8 cellular contexts compared by ENCODE assay signal in genomic region chr10:112953075-112953501, GRCh38. TPM values are rescaled to one million over a fixed set of nuclear protein-coding genes. Genes with fewer than 3 reads are reported as not detected.
DNase-seq lines count a peak whose midpoint lies in the region; ATAC-seq and TF ChIP-seq lines count a peak whose summit lies in the region.

No MANE protein-coding gene starts in this region.

- intact Hi-C loops in Right ventricle myocardium inferior (cut with DNase I): loop anchor here (2.0 to 5.0 kb wide), 3 partner anchors 109 to 429 kb away; no protein-coding TSS in a partner anchor

- no peaks in the 10 kb centered on the region for H3K27me3 ChIP-seq in cardiac muscle cell
- H3K27me3 ChIP-seq in muscle layer of colon (ENCODE audit: control insufficient read depth in 1 of 2, insufficient read depth in 2 of 2, low read length in 2 of 2): no peaks in the 10 kb centered on the region

- H3K9me3 Mint-ChIP-seq in endothelial cell (ENCODE audit: unreplicated experiment): no peaks in the 10 kb centered on the region

- peak overlapping the region; percentile 94 for H3K4me3 Mint-ChIP-seq in endothelial cell (ENCODE audit: unreplicated experiment)

- peaks cover 3% of the 10 kb centered on the region for H3K36me3 Mint-ChIP-seq in endothelial cell (ENCODE audit: low read depth, unreplicated experiment)

- H3K36me3 ChIP-seq in cardiac muscle cell (no peaks in the 10 kb centered on the region), muscle layer of colon (ENCODE audit: insufficient read depth, low read length) (no peaks in the 10 kb centered on the region)

- H3K4me1 Mint-ChIP-seq in endothelial cell (ENCODE audit: unreplicated experiment): peaks cover 54% of the 10 kb centered on the region

- peaks cover 50% of the 10 kb centered on the region for H3K4me1 ChIP-seq in cardiac muscle cell (ENCODE audit: low read depth)
- peaks cover 32% of the 10 kb centered on the region for H3K4me1 ChIP-seq in muscle layer of colon (ENCODE audit: insufficient read depth, low read length)

- TF ChIP-seq CTCF in cardiac muscle cell (IDR thresholded peaks at IDR 0.05; ENCODE audit: low read depth, low read length) (no peak), endothelial cell (IDR thresholded peaks at IDR 0.05; ENCODE audit: unreplicated experiment) (no peak), GM13976 (IDR thresholded peaks at IDR 0.05; ENCODE audit: borderline replicate concordance, control extremely low read depth, extremely low read depth, insufficient read depth, missing control alignments) (no peak)

- ATAC-seq in Right ventricle myocardium inferior (no peak), HG02970 (IDR thresholded peaks at IDR 0.05; ENCODE audit: low FRiP score, unreplicated experiment) (no peak), HG02623 (IDR thresholded peaks at IDR 0.05; ENCODE audit: unreplicated experiment) (no peak)

- H3K27ac Mint-ChIP-seq in endothelial cell (ENCODE audit: unreplicated experiment): peak overlapping the region; percentile 89

- DNase-seq in cardiac muscle cell (ENCODE audit: low read depth in 1 of 2, low spot score in 1 of 2) (peak; percentile 53 to 59), Right ventricle myocardium inferior (ENCODE audit: missing footprints) (no peak), endothelial cell (ENCODE audit: low spot score) (peak; percentile 22), KBM-7 (no peak), GM13976 (ENCODE audit: low spot score) (no peak)

- peak overlapping the region; percentile 71 for H3K9ac ChIP-seq in muscle layer of colon (ENCODE audit: low read length)

- H3K9me3 ChIP-seq in cardiac muscle cell (ENCODE audit: low read depth) (no peaks in the 10 kb centered on the region), muscle layer of colon (ENCODE audit: low read length) (no peaks in the 10 kb centered on the region)

- in situ Hi-C loops in KBM-7 (cut with MboI; ENCODE audit: low pct_unique_long_range_greater_than_20kb, low sequenced_read_pairs) (no loop called here), GM13976 (cut with MboI; ENCODE audit: low sequenced_read_pairs, unreplicated experiment) (no loop called here)

- peak overlapping the region; percentile 97 for H3K4me3 ChIP-seq in cardiac muscle cell
- H3K4me3 ChIP-seq in muscle layer of colon (ENCODE audit: low read depth in 1 of 2, low read length in 2 of 2): peak overlapping the region; percentile 93 to 95

- H3K27me3 Mint-ChIP-seq in endothelial cell (ENCODE audit: unreplicated experiment): peaks cover 7% of the 10 kb centered on the region

- H3K27ac ChIP-seq in cardiac muscle cell (peak overlapping the region; percentile 97), muscle layer of colon (ENCODE audit: low read depth, low read length) (peak overlapping the region; percentile 98)

RNA-seq across cellular contexts. Expression of gene TCF7L2, which starts 3.0 kb away (rescaled TPM):
- total RNA-seq in cardiac muscle cell (12.9 and 33.7 TPM in 2 replicates), Right ventricle myocardium inferior (12.4 TPM), endothelial cell (ENCODE audit: unreplicated experiment) (49.3 TPM)
- polyA plus RNA-seq in cardiac muscle cell: 27.5 and 40.3 TPM in 2 replicates

Comparison
In these comparisons a context has a peak if more than half of its experiments do, and no peak if none do; other contexts are left out.
1. DNase-seq: peak in cardiac muscle cell (2 of 2) and endothelial cell (single experiment); none in Right ventricle myocardium inferior (single experiment), KBM-7 (single experiment) and GM13976 (single experiment).